Comparison of ENCODE assay signal across 1 cellular context in the genomic region with DNA sequence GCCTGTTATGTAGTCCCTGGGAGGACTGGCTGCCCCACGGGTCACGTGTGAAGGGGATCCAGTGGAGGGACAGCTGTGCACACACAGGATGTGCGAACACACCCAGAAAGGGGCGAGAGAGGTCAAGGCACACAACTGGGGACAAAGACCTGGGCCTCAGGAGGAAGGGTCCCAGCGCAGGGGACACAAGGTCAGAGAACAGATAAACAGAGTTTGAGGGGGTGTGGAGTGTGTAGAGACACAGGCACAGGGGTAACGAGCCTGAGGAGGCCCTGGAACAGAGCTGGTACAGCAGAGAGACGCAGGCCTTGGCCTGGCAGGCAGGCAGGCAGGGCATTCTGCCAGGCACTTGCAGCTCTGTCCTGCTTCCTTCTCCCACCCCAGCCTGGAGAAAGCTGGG.
TF ChIP-seq lines count a peak whose summit lies in the region.

No MANE protein-coding gene starts in this region.

TF ChIP-seq in GM23338, 12 proteins besides CTCF, POLR2A, EP300 and RAD21 (continued from another document):
- TF ChIP-seq, protein P1, sequence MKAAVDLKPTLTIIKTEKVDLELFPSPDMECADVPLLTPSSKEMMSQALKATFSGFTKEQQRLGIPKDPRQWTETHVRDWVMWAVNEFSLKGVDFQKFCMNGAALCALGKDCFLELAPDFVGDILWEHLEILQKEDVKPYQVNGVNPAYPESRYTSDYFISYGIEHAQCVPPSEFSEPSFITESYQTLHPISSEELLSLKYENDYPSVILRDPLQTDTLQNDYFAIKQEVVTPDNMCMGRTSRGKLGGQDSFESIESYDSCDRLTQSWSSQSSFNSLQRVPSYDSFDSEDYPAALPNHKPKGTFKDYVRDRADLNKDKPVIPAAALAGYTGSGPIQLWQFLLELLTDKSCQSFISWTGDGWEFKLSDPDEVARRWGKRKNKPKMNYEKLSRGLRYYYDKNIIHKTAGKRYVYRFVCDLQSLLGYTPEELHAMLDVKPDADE (IDR thresholded peaks at IDR 0.05), result no peak
- no peak for TF ChIP-seq EZH2phosphoT487 (IDR thresholded peaks at IDR 0.05; ENCODE audit: unreplicated experiment)
